In genomic region chr19:45141203-45141900, GRCh38 we compare ENCODE assay signal across 19 cellular contexts. TPM values are rescaled to one million over a fixed set of nuclear protein-coding genes. Genes with fewer than 3 reads are reported as not detected.
"Had no signal": no experiment of that assay in that cellular context is flagged by ENCODE, and none has a peak within 500 bp of the region (broad histone marks: within the 10 kb centered on the region; RNA-seq: fewer than 3 reads in every experiment).

No MANE protein-coding gene starts in this region.

- H3K27ac ChIP-seq: coronary artery, heart left ventricle, parathyroid adenoma, prostate gland, right lobe of liver, suprapubic skin, thyroid gland had no signal

- DNase-seq: effector CD8-positive, alpha-beta T cell; foreskin melanocyte; heart left ventricle; hippocampal formation; kidney glomerular epithelial cell; mammary epithelial cell; naive thymus-derived CD4-positive, alpha-beta T cell; retina; right lobe of liver; stimulated activated CD4-positive, alpha-beta T cell treated with anti-CD3 and anti-CD28 coated beads, Interleukin-4, amount 100 ng/mL, for 1 hour; stimulated activated CD8-positive, alpha-beta memory T cell treated with anti-CD3 and anti-CD28 coated beads, Interleukin-4, amount 100 ng/mL, for 48 hours; stimulated activated naive CD8-positive, alpha-beta T cell treated with anti-CD3 and anti-CD28 coated beads, Interleukin-15, Interleukin-2, amounts not matched to agents 100 U/mL and 50 U/mL, for 24 hours; thyroid gland had no signal

RNA-seq across cellular contexts. Expression of gene NKPD1, which starts 19.4 kb away (rescaled TPM):
- total RNA-seq: liver, mesenteric fat pad had no signal
